In the genomic region with DNA sequence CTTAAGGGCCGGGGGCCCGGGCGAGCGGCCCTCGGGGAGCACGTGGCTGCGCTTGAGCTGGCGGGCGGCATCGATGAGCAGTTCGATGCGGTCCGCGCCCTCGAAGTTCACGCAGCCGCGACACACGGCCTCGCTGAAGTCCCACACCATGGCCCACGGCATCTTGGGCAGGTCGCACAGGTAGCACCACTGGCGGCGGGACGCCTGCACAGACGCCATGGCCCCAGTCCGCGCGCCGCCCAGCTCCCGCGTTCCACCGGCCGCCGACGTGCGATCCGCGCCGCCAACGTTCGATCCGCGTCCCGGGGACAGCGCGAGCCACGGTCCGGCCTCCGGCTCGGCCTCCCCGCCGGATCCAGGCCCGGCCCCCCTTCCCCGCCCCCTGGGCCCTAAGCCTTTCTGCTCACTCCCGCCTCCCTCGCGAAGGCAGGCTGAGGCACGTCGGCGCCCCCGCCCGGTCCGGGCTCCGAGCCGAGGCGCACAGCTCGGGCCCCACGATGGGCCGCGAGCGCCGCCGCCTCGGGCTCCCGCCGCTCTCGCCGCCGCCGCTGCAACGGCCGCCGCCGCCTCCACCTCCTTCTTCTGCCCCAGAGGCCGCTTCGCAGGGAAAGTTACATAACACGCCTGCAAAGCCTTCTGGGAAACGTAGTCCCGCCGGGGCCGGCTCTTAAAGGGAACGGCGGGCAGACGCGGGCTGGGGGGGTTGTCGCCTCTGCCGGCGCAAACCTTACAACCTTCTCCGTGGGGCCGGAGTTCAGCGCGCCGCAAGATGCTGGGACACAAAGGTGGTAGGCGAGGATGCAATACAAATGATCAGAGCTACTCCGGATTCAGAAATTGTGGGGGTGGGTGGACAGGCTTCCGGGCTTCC, we compare ENCODE assay signal across 8 cellular contexts. TPM values are rescaled to one million over a fixed set of nuclear protein-coding genes. Genes with fewer than 3 reads are reported as not detected.
DNase-seq lines count a peak whose midpoint lies in the region; ATAC-seq, FAIRE-seq and TF ChIP-seq lines count a peak whose summit lies in the region.

A gene with protein sequence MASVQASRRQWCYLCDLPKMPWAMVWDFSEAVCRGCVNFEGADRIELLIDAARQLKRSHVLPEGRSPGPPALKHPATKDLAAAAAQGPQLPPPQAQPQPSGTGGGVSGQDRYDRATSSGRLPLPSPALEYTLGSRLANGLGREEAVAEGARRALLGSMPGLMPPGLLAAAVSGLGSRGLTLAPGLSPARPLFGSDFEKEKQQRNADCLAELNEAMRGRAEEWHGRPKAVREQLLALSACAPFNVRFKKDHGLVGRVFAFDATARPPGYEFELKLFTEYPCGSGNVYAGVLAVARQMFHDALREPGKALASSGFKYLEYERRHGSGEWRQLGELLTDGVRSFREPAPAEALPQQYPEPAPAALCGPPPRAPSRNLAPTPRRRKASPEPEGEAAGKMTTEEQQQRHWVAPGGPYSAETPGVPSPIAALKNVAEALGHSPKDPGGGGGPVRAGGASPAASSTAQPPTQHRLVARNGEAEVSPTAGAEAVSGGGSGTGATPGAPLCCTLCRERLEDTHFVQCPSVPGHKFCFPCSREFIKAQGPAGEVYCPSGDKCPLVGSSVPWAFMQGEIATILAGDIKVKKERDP (minus strand): TSS at position 586 of the 871 bp plus-strand sequence. CDS start 367 bp downstream, at position 219.

- H3K4me3 Mint-ChIP-seq in astrocyte (ENCODE audit: unreplicated experiment): peak within 1 kb of the TSS; percentile 93

- H3K4me3 ChIP-seq in astrocyte (ENCODE audit: insufficient read depth, low read depth, low read length): peak within 1 kb of the TSS; percentile 65
- H3K4me3 ChIP-seq in aorta (ENCODE audit: low read length in 2 of 2): peak within 1 kb of the TSS; percentile 77 to 88

- H3K27me3 ChIP-seq in astrocyte (ENCODE audit: insufficient read depth, low read length) (no peaks in the 10 kb centered on the region), aorta (ENCODE audit: control insufficient read depth in 1 of 2, insufficient read depth in 2 of 2, low read length in 1 of 2) (no peaks in the 10 kb centered on the region)

- H3K27ac Mint-ChIP-seq in astrocyte (ENCODE audit: unreplicated experiment): peak within 1 kb of the TSS; percentile 98

- H3K36me3 ChIP-seq in astrocyte (ENCODE audit: insufficient read depth, low read length) (no peaks in the 10 kb centered on the region), aorta (ENCODE audit: control insufficient read depth in 1 of 2, insufficient read depth in 2 of 2, low read length in 1 of 2) (no peaks in the 10 kb centered on the region)

- H3K27me3 Mint-ChIP-seq in astrocyte (ENCODE audit: low read depth, unreplicated experiment): no peaks in the 10 kb centered on the region

- in situ Hi-C loops in GM13977 (cut with MboI; ENCODE audit: low pct_unique_long_range_greater_than_20kb, low sequenced_read_pairs, unreplicated experiment): no loop called here

- H3K27ac ChIP-seq in astrocyte (ENCODE audit: low read depth, low read length): peak within 1 kb of the TSS; percentile 90
- H3K27ac ChIP-seq in aorta (ENCODE audit: low read depth in 1 of 2, low read length in 2 of 2): peak within 1 kb of the TSS; percentile 68 to 76

- peaks cover 10% of the 10 kb centered on the region for H3K4me1 Mint-ChIP-seq in astrocyte (ENCODE audit: low read depth, unreplicated experiment)

- peak within 1 kb of the TSS; percentile 89 for H3K4me2 ChIP-seq in astrocyte (ENCODE audit: low read length)

- peaks cover 33% of the 10 kb centered on the region for H4K20me1 ChIP-seq in astrocyte (ENCODE audit: insufficient read depth, low read length)

- intact Hi-C loops in aorta (cut with DNase I): no loop called here

- peaks cover 24% of the 10 kb centered on the region for H3K79me2 ChIP-seq in astrocyte (ENCODE audit: insufficient read depth, low read length)

- peak within 1 kb of the TSS; percentile 85 for H3K9ac ChIP-seq in astrocyte (ENCODE audit: low read length)

- peak; percentile 0 for TF ChIP-seq CTCF in GM13977 (IDR thresholded peaks at IDR 0.05; ENCODE audit: extremely low read depth, insufficient read depth, missing control alignments)
- TF ChIP-seq CTCF in astrocyte (IDR thresholded peaks at IDR 0.05; ENCODE audit: insufficient read depth, low read depth, low read length): no peak

- H2AFZ ChIP-seq in astrocyte (ENCODE audit: low read depth, low read length): peak within 1 kb of the TSS; percentile 89

- H3K36me3 Mint-ChIP-seq in astrocyte (ENCODE audit: low read depth, unreplicated experiment): peaks cover 4% of the 10 kb centered on the region

- peak; percentile 41 for ATAC-seq in HG02943 (IDR thresholded peaks at IDR 0.05; ENCODE audit: low read depth, unreplicated experiment)
- peak; percentile 93 for ATAC-seq in aorta (ENCODE audit: low FRiP score)

- DNase-seq in GM13977 (ENCODE audit: low spot score) (peak; percentile 93), NCI-H2081 treated with DMSO at 0.1 percent for 48 hours (lab: John Stamatoyannopoulos, UW) (peak; percentile 50), T-helper 9 cell (peak; percentile 83), astrocyte (ENCODE audit: low read depth) (peak; percentile 83), hepatic stellate cell (ENCODE audit: low spot score) (peak; percentile 96), renal cortical epithelial cell (ENCODE audit: low read depth) (peak; percentile 86), aorta (peak; percentile 95 to 96)

- FAIRE-seq in astrocyte (lab: Jason Lieb, UNC): no peak

- H3K4me1 ChIP-seq in astrocyte (ENCODE audit: insufficient read depth, low read length) (peaks cover 24% of the 10 kb centered on the region), aorta (ENCODE audit: control insufficient read depth in 1 of 2, insufficient read depth in 2 of 2, low read length in 2 of 2) (peaks cover 0 to 3% of the 10 kb centered on the region in 2 donors)

- no peaks in the 10 kb centered on the region for H3K9me3 ChIP-seq in astrocyte (ENCODE audit: insufficient read depth, low read depth, low read length)
- no peaks in the 10 kb centered on the region for H3K9me3 ChIP-seq in aorta (ENCODE audit: control insufficient read depth, low read length)

- no peaks in the 10 kb centered on the region for H3K9me3 Mint-ChIP-seq in astrocyte (ENCODE audit: unreplicated experiment)

- 0% methylated on average over 57 to 107 of the region's 107 CpGs for WGBS in aorta, 2 donors

RNA-seq across cellular contexts. Expression of the gene that starts here (rescaled TPM):
- 18.8 and 22.9 TPM in 2 replicates for total RNA-seq in astrocyte
- 23.1 and 27.6 TPM in 2 replicates for total RNA-seq in renal cortical epithelial cell
- 10 to 100 TPM; 15.6 to 17.7 TPM for total RNA-seq in aorta
- polyA plus RNA-seq in aorta: 10 to 100 TPM in 1 of 2 donors, 1 to 10 TPM in 1; 4.1 to 13.3 TPM

Comparison
In these comparisons a context has a peak if more than half of its experiments do, and no peak if none do; other contexts are left out.
1. Peak in every context shown above with its lines: DNase-seq, ATAC-seq, H3K4me3 ChIP-seq and H3K27ac ChIP-seq.